In genomic region chr12:112473056-112473455, GRCh38 we compare ENCODE assay signal across 10 cellular contexts. TPM values are rescaled to one million over a fixed set of nuclear protein-coding genes. Genes with fewer than 3 reads are reported as not detected.
DNase-seq lines count a peak whose midpoint lies in the region; ATAC-seq, FAIRE-seq and TF ChIP-seq lines count a peak whose summit lies in the region.
"Had no signal": no experiment of that assay in that cellular context is flagged by ENCODE, and none has a peak within 500 bp of the region (broad histone marks: within the 10 kb centered on the region; RNA-seq: fewer than 3 reads in every experiment).

No MANE protein-coding gene starts in this region.

- intact Hi-C loops in HepG2 (cut with micrococcal nuclease; ENCODE audit: unreplicated experiment) (no loop called here), right lobe of liver (cut with DNase I) (no loop called here), PC-3 (cut with micrococcal nuclease) (no loop called here)

- TF ChIP-seq POLR2A in HepG2 (IDR thresholded peaks at IDR 0.05; ENCODE audit: insufficient read depth in 1 of 2, low read depth in 2 of 2, low read length in 2 of 2), result no peak
- no peak for TF ChIP-seq POLR2A in right lobe of liver (IDR thresholded peaks at IDR 0.05)

- CTCF ChIA-PET in HepG2 (lab: Yijun Ruan, JAX; ENCODE audit: low intra/inter-chr PET ratio, low total read pairs), result no interaction called here
- CTCF ChIA-PET in PC-3 (lab: Charles Lee), result no interaction called here

- H3K4me3 ChIP-seq in HepG2 (replicated peaks in 1 of 3; ENCODE audit: insufficient read depth in 1 of 3, low read depth in 2 of 3, low read length in 3 of 3), result no peak overlapping the region
- no peak overlapping the region for H3K4me3 ChIP-seq in right lobe of liver
- H3K4me3 ChIP-seq in PC-3 (ENCODE audit: low read length), result no peak overlapping the region
- H3K4me3 ChIP-seq in epithelial cell of proximal tubule (ENCODE audit: low read depth, low read length), result no peak overlapping the region

- TF ChIP-seq RAD21 in HepG2 (CRISPR knock-in tag; IDR thresholded peaks at IDR 0.05), result no peak

- no peaks in the 10 kb centered on the region for H4K20me1 ChIP-seq in HepG2 (ENCODE audit: insufficient read depth, low read length)
- no peaks in the 10 kb centered on the region; the same call in 1 of the 2 replicates for H4K20me1 ChIP-seq in PC-3 (ENCODE audit: low read length)

- FAIRE-seq in HepG2 (lab: Jason Lieb, UNC) (no peak), urothelium cell line (lab: Jason Lieb, UNC) (no peak)

- H2AFZ ChIP-seq in HepG2 (ENCODE audit: low read length), result no peak overlapping the region
- H2AFZ ChIP-seq in PC-3 (ENCODE audit: low read length), result no peak overlapping the region

- H3K79me2 ChIP-seq in HepG2 (ENCODE audit: insufficient read depth, low read length) (no peaks in the 10 kb centered on the region), PC-3 (ENCODE audit: low read length) (no peaks in the 10 kb centered on the region)

- no peaks in the 10 kb centered on the region for H3K9me3 ChIP-seq in HepG2 (ENCODE audit: low read length)
- H3K9me3 ChIP-seq in right lobe of liver, result no peaks in the 10 kb centered on the region
- no peaks in the 10 kb centered on the region for H3K9me3 ChIP-seq in PC-3 (ENCODE audit: low read length)

- WGBS in HepG2 (ENCODE audit: low lambda C conversion rate), result 97% methylated on average over 4 of the region's 4 CpGs
- WGBS in right lobe of liver (ENCODE audit: insufficient coverage, low coverage, low lambda C conversion rate, missing lambda C conversion rate), result 89% methylated on average over 4 of the region's 4 CpGs

- TF ChIP-seq EP300 in HepG2 (IDR thresholded peaks at IDR 0.05; ENCODE audit: low read depth in 2 of 2, low read length in 2 of 2) (no peak), HepG2 (CRISPR knock-in tag; IDR thresholded peaks at IDR 0.05; ENCODE audit: borderline replicate concordance) (no peak)

- DNase-seq in HepG2 (ENCODE audit: low spot score) (no peak), right lobe of liver (no peak), PC-3 (peak; percentile 9), epithelial cell of proximal tubule (ENCODE audit: low read depth) (no peak), urothelium cell line (ENCODE audit: low spot score) (peak; percentile 7), HuH-7.5 (ENCODE audit: low spot score) (no peak)
- DNase-seq: central memory CD4-positive, alpha-beta T cell; NCI-H2081 treated with DMSO at 0.1 percent for 48 hours had no signal

- H3K4me1 ChIP-seq in HepG2 (ENCODE audit: insufficient read depth, low read length) (0 out of 2 replicates have a peak, but pooled peaks cover 8% of the 10 kb centered on the region), right lobe of liver (peaks cover 0 to 24% (median 11%) of the 10 kb centered on the region in 4 donors), PC-3 (ENCODE audit: insufficient read depth, low read length) (no peaks in the 10 kb centered on the region)

- ATAC-seq in HepG2 (no peak; the same call in 2 of the 3 replicates), right lobe of liver (no peak), PC-3 (peak; percentile 48), HG02852 (IDR thresholded peaks at IDR 0.05; ENCODE audit: unreplicated experiment) (no peak), GM18907 (IDR thresholded peaks at IDR 0.05; ENCODE audit: unreplicated experiment) (no peak)

- H3K27me3 ChIP-seq in HepG2 (ENCODE audit: control insufficient read depth in 1 of 2, insufficient read depth in 2 of 2, low read length in 2 of 2), result no peaks in the 10 kb centered on the region
- H3K27me3 ChIP-seq in right lobe of liver, result no peaks in the 10 kb centered on the region
- no peaks in the 10 kb centered on the region for H3K27me3 ChIP-seq in PC-3 (ENCODE audit: low read length)

- BruUV-seq in HepG2 (replicated peaks; lab: Mats Ljungman, UMichigan) (no TSS peak), PC-3 (replicated peaks; lab: Mats Ljungman, UMichigan) (no TSS peak)

- in situ Hi-C loops in HepG2 (cut with HindIII; ENCODE audit: extremely low pct_ligation_motif_present, low pct_unique_long_range_greater_than_20kb), result no loop called here

- TF ChIP-seq CTCF in HepG2 (CRISPR knock-in tag; IDR thresholded peaks at IDR 0.05) (peak; percentile 12; the same call in 1 of the 2 replicates), right lobe of liver (IDR thresholded peaks at IDR 0.05) (peak in 1 of 4 donors; percentile 30), PC-3 (conservative IDR thresholded peaks at IDR 0.05; ENCODE audit: low read depth, low read length) (peak; percentile 71), epithelial cell of proximal tubule (conservative IDR thresholded peaks at IDR 0.05; ENCODE audit: low read depth, low read length) (peak; percentile 46)

- H3K4me2 ChIP-seq in HepG2 (ENCODE audit: low read depth, low read length) (no peak overlapping the region), PC-3 (ENCODE audit: low read length) (no peak overlapping the region)

- POLR2A ChIA-PET in HepG2 (lab: Yijun Ruan, JAX) (no interaction called here), PC-3 (lab: Charles Lee; ENCODE audit: unreplicated experiment) (no interaction called here)

- H3K9ac ChIP-seq in HepG2 (ENCODE audit: insufficient read depth, low read depth, low read length) (no peak overlapping the region), PC-3 (ENCODE audit: low read length) (no peak overlapping the region)

- H3K27ac ChIP-seq in HepG2 (ENCODE audit: extremely low read length, insufficient read depth, low read length) (no peak overlapping the region), right lobe of liver (no peak overlapping the region), PC-3 (ENCODE audit: low read length) (no peak overlapping the region)

- no peaks in the 10 kb centered on the region for H3K9me2 ChIP-seq in PC-3 (replicated peaks; ENCODE audit: low read length)

- H3K36me3 ChIP-seq in HepG2 (replicated peaks in 1 of 2; ENCODE audit: control insufficient read depth in 1 of 2, insufficient read depth in 2 of 2, low read length in 2 of 2) (peaks cover 9 to 65% of the 10 kb centered on the region in 2 experiments), right lobe of liver (peaks cover 0 to 34% (median 18%) of the 10 kb centered on the region in 4 donors), PC-3 (ENCODE audit: low read depth, low read length) (peaks cover 37% of the 10 kb centered on the region)

- no peaks in the 10 kb centered on the region for H3F3A ChIP-seq in PC-3 (ENCODE audit: low read length, unreplicated experiment)

TF ChIP-seq in HepG2, 621 proteins besides CTCF, POLR2A, EP300 and RAD21:
- no peak for TF ChIP-seq SNAI1 (CRISPR knock-in tag; IDR thresholded peaks at IDR 0.05; ENCODE audit: borderline replicate concordance)
- TF ChIP-seq MAF1 (CRISPR knock-in tag; IDR thresholded peaks at IDR 0.05; ENCODE audit: borderline replicate concordance), result no peak
- TF ChIP-seq PHF20 (CRISPR knock-in tag; IDR thresholded peaks at IDR 0.05), result no peak
- TF ChIP-seq ZNF83 (CRISPR knock-in tag; IDR thresholded peaks at IDR 0.05; ENCODE audit: borderline replicate concordance), result no peak
- TF ChIP-seq STAG1 (CRISPR knock-in tag; IDR thresholded peaks at IDR 0.05), result peak; percentile 6; the same call in 1 of the 2 replicates
- TF ChIP-seq YY1 (IDR thresholded peaks at IDR 0.05; ENCODE audit: insufficient read depth, insufficient replicate concordance, low read depth, low read length), result no peak
- TF ChIP-seq ZNF607 (CRISPR knock-in tag; IDR thresholded peaks at IDR 0.05; ENCODE audit: borderline replicate concordance), result no peak
- TF ChIP-seq ZNF549 (CRISPR knock-in tag; IDR thresholded peaks at IDR 0.05), result no peak
TF ChIP-seq in HepG2: peak in this region for 1.

RNA-seq across cellular contexts. Expression of gene PTPN11, which starts 54.3 kb away (rescaled TPM):
- total RNA-seq in HepG2 (2016; rRNA removed; fragmentation: Illumina TruSeq; extraction: Trizol), result 63.5 and 101 TPM in 2 replicates
- 33.6 and 33.7 TPM in 2 replicates for total RNA-seq in HepG2 (2016; cell fraction: cytosol; rRNA removed; fragmentation: Illumina TruSeq; extraction: Trizol; ENCODE audit: low read depth)
- total RNA-seq in HepG2 (2016; cell fraction: insoluble cytoplasmic fraction; rRNA removed; fragmentation: Illumina TruSeq; extraction: Trizol), result 63.2 and 92.9 TPM in 2 replicates
- 52.7 and 53.2 TPM in 2 replicates for total RNA-seq in HepG2 (2016; cell fraction: membrane; rRNA removed; fragmentation: Illumina TruSeq; extraction: Trizol)
- total RNA-seq in HepG2 (2016; cell fraction: nucleus; rRNA removed; fragmentation: Illumina TruSeq; extraction: Trizol), result 39.5 and 46.8 TPM in 2 replicates
- 26.7 and 30.0 TPM in 2 replicates for polyA plus RNA-seq in HepG2 (2011; rRNA removed)
- 27.0 and 32.0 TPM in 2 replicates for polyA plus RNA-seq in HepG2 (2011; cell fraction: cytosol; rRNA removed)
- polyA plus RNA-seq in HepG2 (2011; cell fraction: nucleus; rRNA removed), result 16.5 and 17.7 TPM in 2 replicates
- polyA plus RNA-seq in HepG2 (2012), result 36.3 and 36.9 TPM in 2 replicates
- 5.9 and 6.2 TPM in 2 replicates for polyA plus RNA-seq in HepG2 (2016; cell fraction: cytosol; fragmentation: Illumina TruSeq; extraction: Trizol; ENCODE audit: low read depth)
- 68.9 and 69.6 TPM in 2 replicates for polyA plus RNA-seq in HepG2 (2016; cell fraction: insoluble cytoplasmic fraction; fragmentation: Illumina TruSeq; extraction: Trizol; ENCODE audit: low read depth)
- 11.9 and 14.6 TPM in 2 replicates for polyA plus RNA-seq in HepG2 (2016; cell fraction: membrane; fragmentation: Illumina TruSeq; extraction: Trizol; ENCODE audit: low read depth)
- 40.4 and 40.7 TPM in 2 replicates for polyA plus RNA-seq in HepG2 (2016; cell fraction: nucleus; fragmentation: Illumina TruSeq; extraction: Trizol; ENCODE audit: insufficient read depth, low read depth)
- 22.4 and 59.7 TPM in 2 replicates for polyA minus RNA-seq in HepG2 (2011; rRNA and poly(A)+ RNA removed; ENCODE audit: low replicate concordance)
- 34.5 and 43.4 TPM in 2 replicates for polyA minus RNA-seq in HepG2 (2011; cell fraction: cytosol; rRNA and poly(A)+ RNA removed)
- 26.8 and 30.5 TPM in 2 replicates for polyA minus RNA-seq in HepG2 (2011; cell fraction: nucleus; rRNA and poly(A)+ RNA removed)
- total RNA-seq in right lobe of liver, result 10 to 100 TPM; 66.4 to 77.7 (median 68.6) TPM
- 121 and 137 TPM in 2 replicates for total RNA-seq in PC-3 (2014; rRNA removed)
- 78.3 and 80.5 TPM in 2 replicates for total RNA-seq in epithelial cell of proximal tubule

Comparison
In these comparisons a context has a peak if more than half of its experiments do, and no peak if none do; other contexts are left out.
1. DNase-seq: peak in PC-3 (single experiment) and urothelium cell line (single experiment); none in HepG2 (single experiment), right lobe of liver (0 of 3), epithelial cell of proximal tubule (single experiment) and HuH-7.5 (single experiment).